ENCODE assay signal across 10 cellular contexts in genomic region chr15:50236433-50236832, GRCh38. TPM values are rescaled to one million over a fixed set of nuclear protein-coding genes. Genes with fewer than 3 reads are reported as not detected.
"Had no signal": no experiment of that assay in that cellular context is flagged by ENCODE, and none has a peak within 500 bp of the region (broad histone marks: within the 10 kb centered on the region; RNA-seq: fewer than 3 reads in every experiment).

No MANE protein-coding gene starts in this region.

- H3K27ac Mint-ChIP-seq: HFFc6 had no signal

- ATAC-seq: HCT116 had no signal

- H3K4me3 Mint-ChIP-seq: HFFc6 had no signal

- H3K4me3 ChIP-seq: HAP-1 had no signal

- H3K27ac ChIP-seq: HL-60 had no signal

- H3K9me3 Mint-ChIP-seq: HFFc6 had no signal

- H3K9me3 ChIP-seq: HAP-1 had no signal

- DNase-seq: GOT3, H7, KBM-7 had no signal

RNA-seq across cellular contexts. Expression of gene HDC, which starts 29.1 kb away (rescaled TPM):
- total RNA-seq: H4, H7, HT1080, IMR-90 had no signal
- polyA plus RNA-seq: IMR-90 had no signal

RNA-seq across cellular contexts. Expression of gene SLC27A2, which starts 54.4 kb away (rescaled TPM):
- total RNA-seq: H4, HT1080 had no signal
- polyA plus RNA-seq: IMR-90 had no signal
